Comparison of ENCODE assay signal across 27 cellular contexts in genomic region chr12:105961821-105962671, GRCh38.
A peak's percentile ranks its signal among the peaks of the same experiment; 100 is the strongest.
DNase-seq lines count a peak whose midpoint lies in the region; ATAC-seq and TF ChIP-seq lines count a peak whose summit lies in the region.
"Had no signal": no experiment of that assay in that cellular context is flagged by ENCODE, and none has a peak within 500 bp of the region (broad histone marks: within the 10 kb centered on the region; RNA-seq: fewer than 3 reads in every experiment).

No MANE protein-coding gene starts in this region.

- no peak overlapping the region for H2BK12ac ChIP-seq in mesenchymal stem cell (ENCODE audit: low read length in 2 of 2)

- H3K27ac Mint-ChIP-seq in stimulated activated naive CD8-positive, alpha-beta T cell treated with anti-CD3 and anti-CD28 coated beads, Interleukin-15, amount 100 ng/mL, for 72 hours = peak overlapping the region; percentile 5 to 29
- H3K27ac Mint-ChIP-seq: activated naive CD8-positive, alpha-beta T cell treated with anti-CD3 and anti-CD28 coated beads, Interleukin-2, amount 50 U/mL, for 24 hours; naive thymus-derived CD8-positive, alpha-beta T cell; T-helper 1 cell treated with Interleukin-12 subunit alpha and Interleukin-12 subunit beta and Interleukin-4 antibody, amounts not matched to agents 30 μg/mL and 1 μg/mL, for 36 hours had no signal

- no peak overlapping the region for H3K27ac ChIP-seq in mesenchymal stem cell (ENCODE audit: low read length, poor library complexity, severe bottlenecking)
- H3K27ac ChIP-seq: brain microvascular endothelial cell, prostate gland, sigmoid colon, upper lobe of left lung had no signal

- no peak overlapping the region for H2AFZ ChIP-seq in mesenchymal stem cell (ENCODE audit: low read depth, low read length)

- H3K23ac ChIP-seq in mesenchymal stem cell (ENCODE audit: low read length in 2 of 2) = no peak overlapping the region

- H3K4me2 ChIP-seq in mesenchymal stem cell (ENCODE audit: low read length, poor library complexity, severe bottlenecking) = no peak overlapping the region

- H3K4ac ChIP-seq in mesenchymal stem cell (ENCODE audit: low read depth in 1 of 2, low read length in 2 of 2) = no peak overlapping the region

- no peak overlapping the region for H4K91ac ChIP-seq in mesenchymal stem cell (ENCODE audit: low read length)

- no peak for ATAC-seq in stimulated activated naive CD8-positive, alpha-beta T cell treated with anti-CD3 and anti-CD28 coated beads, Interleukin-15, amount 100 ng/mL, for 72 hours
- ATAC-seq in stimulated activated naive CD8-positive, alpha-beta T cell treated with anti-CD3 and anti-CD28 coated beads, Interleukin-15, Interleukin-2, amounts not matched to agents 100 U/mL and 50 U/mL, for 24 hours = no peak
- ATAC-seq: activated naive CD8-positive, alpha-beta T cell treated with anti-CD3 and anti-CD28 coated beads, Interleukin-2, amount 50 U/mL, for 24 hours; K562; left ventricle myocardium superior; naive thymus-derived CD8-positive, alpha-beta T cell had no signal

- peak overlapping the region; percentile 1 for H2AK5ac ChIP-seq in mesenchymal stem cell (ENCODE audit: low read length, severe bottlenecking)

- no peak overlapping the region for H3K14ac ChIP-seq in mesenchymal stem cell (ENCODE audit: low read length in 2 of 2)

- H3K9me3 Mint-ChIP-seq in stimulated activated naive CD8-positive, alpha-beta T cell treated with anti-CD3 and anti-CD28 coated beads, Interleukin-15, amount 100 ng/mL, for 72 hours = no peaks in the 10 kb centered on the region
- H3K9me3 Mint-ChIP-seq: activated naive CD8-positive, alpha-beta T cell treated with anti-CD3 and anti-CD28 coated beads, Interleukin-2, amount 50 U/mL, for 24 hours; naive thymus-derived CD8-positive, alpha-beta T cell; T-helper 1 cell treated with Interleukin-12 subunit alpha and Interleukin-12 subunit beta and Interleukin-4 antibody, amounts not matched to agents 30 μg/mL and 1 μg/mL, for 36 hours had no signal

- H2BK5ac ChIP-seq in mesenchymal stem cell (ENCODE audit: low read depth, low read length, poor library complexity, severe bottlenecking) = no peak overlapping the region

- no peaks in the 10 kb centered on the region for H3K36me3 ChIP-seq in mesenchymal stem cell (ENCODE audit: control insufficient read depth in 1 of 2, insufficient read depth in 2 of 2, low read depth in 1 of 2, low read length in 2 of 2)
- H3K36me3 ChIP-seq: brain microvascular endothelial cell, prostate gland, sigmoid colon, upper lobe of left lung had no signal

- H3K18ac ChIP-seq in mesenchymal stem cell (ENCODE audit: low read depth in 1 of 2, low read length in 2 of 2) = no peak overlapping the region

- DNase-seq in stimulated activated naive CD8-positive, alpha-beta T cell treated with anti-CD3 and anti-CD28 coated beads, Interleukin-15, amount 100 ng/mL, for 72 hours = no peak
- DNase-seq in stimulated activated naive CD8-positive, alpha-beta T cell treated with anti-CD3 and anti-CD28 coated beads, Interleukin-15, Interleukin-2, amounts not matched to agents 100 U/mL and 50 U/mL, for 24 hours = no peak
- DNase-seq in choroid plexus epithelial cell (ENCODE audit: low read depth) (peak; percentile 38), mesenchymal stem cell (no peak), OCI-M2 (lab: John Stamatoyannopoulos, UW; ENCODE audit: unreplicated experiment) (no peak), mucosa of gallbladder (ENCODE audit: low spot score) (no peak)
- no peak for DNase-seq in activated CD4-positive, alpha-beta T cell treated with anti-CD3 and anti-CD28 coated beads, Interleukin-2, amount 50 U/mL, for 4 hours
- no peak for DNase-seq in activated CD4-positive, CD25-positive, alpha-beta regulatory T cell (lab: John Stamatoyannopoulos, UW)
- DNase-seq: activated CD4-positive, alpha-beta T cell treated with anti-CD3 and anti-CD28 coated beads, Interleukin-2, amount 50 U/mL, for 48 hours; activated naive CD4-positive, alpha-beta T cell; activated naive CD8-positive, alpha-beta T cell treated with anti-CD3 and anti-CD28 coated beads, Interleukin-2, amount 50 U/mL, for 24 hours; AML-193; brain microvascular endothelial cell; CD4-positive, CD25-positive, alpha-beta regulatory T cell; effector memory CD4-positive, alpha-beta T cell; glutamatergic neuron; left ventricle myocardium superior; naive thymus-derived CD8-positive, alpha-beta T cell; NCI-H1092; NCI-H1694; NCI-H2171; sigmoid colon; stimulated activated CD4-positive, alpha-beta T cell treated with anti-CD3 and anti-CD28 coated beads, Interleukin-4, amount 100 ng/mL, for 24 hours; upper lobe of left lung had no signal

- no peak overlapping the region for H2BK120ac ChIP-seq in mesenchymal stem cell (ENCODE audit: low read depth, low read length)

- WGBS in mesenchymal stem cell = 90% methylated on average over 1 of the region's 1 CpG

- no peak overlapping the region for H3K9ac ChIP-seq in mesenchymal stem cell (ENCODE audit: low read length)

- no peak overlapping the region for H2BK15ac ChIP-seq in mesenchymal stem cell (ENCODE audit: low read depth, poor library complexity, severe bottlenecking)

- peaks cover 38% of the 10 kb centered on the region for H3K27me3 Mint-ChIP-seq in stimulated activated naive CD8-positive, alpha-beta T cell treated with anti-CD3 and anti-CD28 coated beads, Interleukin-15, amount 100 ng/mL, for 72 hours

- peaks cover 4% of the 10 kb centered on the region for H3K4me1 ChIP-seq in mesenchymal stem cell (ENCODE audit: control insufficient read depth, insufficient read depth, low read depth, low read length)
- H3K4me1 ChIP-seq: prostate gland had no signal

- no peak overlapping the region for H4K8ac ChIP-seq in mesenchymal stem cell (ENCODE audit: low read length)

- H3K4me1 Mint-ChIP-seq in stimulated activated naive CD8-positive, alpha-beta T cell treated with anti-CD3 and anti-CD28 coated beads, Interleukin-15, amount 100 ng/mL, for 72 hours = no peaks in the 10 kb centered on the region
- H3K4me1 Mint-ChIP-seq: activated naive CD8-positive, alpha-beta T cell treated with anti-CD3 and anti-CD28 coated beads, Interleukin-2, amount 50 U/mL, for 24 hours; CD4-positive, CD25-positive, alpha-beta regulatory T cell had no signal

- no peaks in the 10 kb centered on the region for H3K79me1 ChIP-seq in mesenchymal stem cell (replicated peaks; ENCODE audit: low read length, poor library complexity, severe bottlenecking)

- no peak overlapping the region for H3K4me3 Mint-ChIP-seq in stimulated activated naive CD8-positive, alpha-beta T cell treated with anti-CD3 and anti-CD28 coated beads, Interleukin-15, amount 100 ng/mL, for 72 hours
- H3K4me3 Mint-ChIP-seq: activated naive CD8-positive, alpha-beta T cell treated with anti-CD3 and anti-CD28 coated beads, Interleukin-2, amount 50 U/mL, for 24 hours; CD4-positive, CD25-positive, alpha-beta regulatory T cell; naive thymus-derived CD8-positive, alpha-beta T cell; T-helper 1 cell treated with Interleukin-12 subunit alpha and Interleukin-12 subunit beta and Interleukin-4 antibody, amounts not matched to agents 30 μg/mL and 1 μg/mL, for 36 hours had no signal

- no peak for TF ChIP-seq CTCF in choroid plexus epithelial cell (conservative IDR thresholded peaks at IDR 0.05; ENCODE audit: low read depth, low read length)

- H3K4me3 ChIP-seq in choroid plexus epithelial cell (ENCODE audit: low read depth, low read length) = no peak overlapping the region
- no peak overlapping the region for H3K4me3 ChIP-seq in mesenchymal stem cell (ENCODE audit: insufficient read depth in 1 of 2, low read depth in 1 of 2, low read length in 2 of 2)
- H3K4me3 ChIP-seq: K562, prostate gland, sigmoid colon, upper lobe of left lung had no signal

- H3K27me3 ChIP-seq in mesenchymal stem cell (ENCODE audit: control insufficient read depth in 1 of 2, insufficient read depth in 1 of 2, low read length in 2 of 2) = no peaks in the 10 kb centered on the region
- H3K27me3 ChIP-seq: brain microvascular endothelial cell, sigmoid colon, upper lobe of left lung had no signal

- H3K9me3 ChIP-seq in mesenchymal stem cell (ENCODE audit: control insufficient read depth, low read length) = no peaks in the 10 kb centered on the region
- H3K9me3 ChIP-seq: prostate gland, sigmoid colon, upper lobe of left lung had no signal
